Comparison of ENCODE assay signal across 24 cellular contexts in genomic region chr7:158024351-158024715, GRCh38.
"Had no signal": no experiment of that assay in that cellular context is flagged by ENCODE, and none has a peak within 500 bp of the region (broad histone marks: within the 10 kb centered on the region; RNA-seq: fewer than 3 reads in every experiment).

No MANE protein-coding gene starts in this region.

- H3K4me1 Mint-ChIP-seq: activated CD4-positive, alpha-beta T cell treated with anti-CD3 and anti-CD28 coated beads, Interleukin-2, amount 10 ng/mL, durations not matched to agents 24 days and 14 days; activated CD8-positive, alpha-beta memory T cell treated with anti-CD3 and anti-CD28 coated beads, Interleukin-2, amount 10 ng/mL, durations not matched to agents 7 days and 5 days; activated naive CD4-positive, alpha-beta T cell treated with anti-CD3 and anti-CD28 coated beads, Interleukin-2, amount 50 U/mL, for 24 hours had no signal

- H3K27me3 Mint-ChIP-seq: activated CD4-positive, alpha-beta T cell treated with anti-CD3 and anti-CD28 coated beads, Interleukin-2, amount 10 ng/mL, durations not matched to agents 24 days and 14 days; activated CD8-positive, alpha-beta memory T cell treated with anti-CD3 and anti-CD28 coated beads, Interleukin-2, amount 10 ng/mL, durations not matched to agents 7 days and 5 days; activated naive CD4-positive, alpha-beta T cell treated with anti-CD3 and anti-CD28 coated beads, Interleukin-2, amount 50 U/mL, for 24 hours; activated T-cell treated with anti-CD3 and anti-CD28 coated beads, Interleukin-2, amount 50 U/mL, for 24 hours had no signal

- H3K27me3 ChIP-seq: brain microvascular endothelial cell, cardiac muscle cell, MG63 had no signal

- H3K27ac Mint-ChIP-seq: activated CD4-positive, alpha-beta T cell treated with anti-CD3 and anti-CD28 coated beads, Interleukin-2, amount 10 ng/mL, durations not matched to agents 24 days and 14 days; activated CD8-positive, alpha-beta memory T cell treated with anti-CD3 and anti-CD28 coated beads, Interleukin-2, amount 10 ng/mL, durations not matched to agents 7 days and 5 days; activated naive CD4-positive, alpha-beta T cell treated with anti-CD3 and anti-CD28 coated beads, Interleukin-2, amount 50 U/mL, for 24 hours; activated T-cell treated with anti-CD3 and anti-CD28 coated beads, Interleukin-2, amount 50 U/mL, for 24 hours; activated T-helper 1 cell treated with anti-CD3 and anti-CD28 coated beads, Interleukin-12 subunit alpha, Interleukin-12 subunit beta, Interleukin-2, Interleukin-4 antibody, amounts not matched to agents 30 ng/mL and 10 ng/mL and 1 ng/mL, durations not matched to agents 14 hours and 24 hours and 36 hours; T-helper 17 cell; WTC11 had no signal

- ATAC-seq: activated CD8-positive, alpha-beta memory T cell treated with anti-CD3 and anti-CD28 coated beads, Interleukin-2, amount 10 ng/mL, durations not matched to agents 7 days and 5 days; T-helper 17 cell; WTC11 had no signal

- H3K27ac ChIP-seq: brain microvascular endothelial cell, cardiac muscle cell, PC-9 had no signal

- H3K4me3 ChIP-seq: cardiac muscle cell, MG63, PC-9 had no signal

- H3K36me3 ChIP-seq: brain microvascular endothelial cell, cardiac muscle cell, MG63 had no signal

- H3K36me3 Mint-ChIP-seq: activated CD8-positive, alpha-beta memory T cell treated with anti-CD3 and anti-CD28 coated beads, Interleukin-2, amount 10 ng/mL, durations not matched to agents 7 days and 5 days; activated naive CD4-positive, alpha-beta T cell treated with anti-CD3 and anti-CD28 coated beads, Interleukin-2, amount 50 U/mL, for 24 hours had no signal

- H3K4me3 Mint-ChIP-seq: activated CD4-positive, alpha-beta T cell treated with anti-CD3 and anti-CD28 coated beads, Interleukin-2, amount 10 ng/mL, durations not matched to agents 24 days and 14 days; activated CD8-positive, alpha-beta memory T cell treated with anti-CD3 and anti-CD28 coated beads, Interleukin-2, amount 10 ng/mL, durations not matched to agents 7 days and 5 days; activated naive CD4-positive, alpha-beta T cell treated with anti-CD3 and anti-CD28 coated beads, Interleukin-2, amount 50 U/mL, for 24 hours; activated T-cell treated with anti-CD3 and anti-CD28 coated beads, Interleukin-2, amount 50 U/mL, for 24 hours; activated T-helper 1 cell treated with anti-CD3 and anti-CD28 coated beads, Interleukin-12 subunit alpha, Interleukin-12 subunit beta, Interleukin-2, Interleukin-4 antibody, amounts not matched to agents 30 ng/mL and 10 ng/mL and 1 ng/mL, durations not matched to agents 14 hours and 24 hours and 36 hours; T-helper 17 cell; WTC11 had no signal

- H3K9me3 Mint-ChIP-seq: activated CD4-positive, alpha-beta T cell treated with anti-CD3 and anti-CD28 coated beads, Interleukin-2, amount 10 ng/mL, durations not matched to agents 24 days and 14 days; activated naive CD4-positive, alpha-beta T cell treated with anti-CD3 and anti-CD28 coated beads, Interleukin-2, amount 50 U/mL, for 24 hours; activated T-cell treated with anti-CD3 and anti-CD28 coated beads, Interleukin-2, amount 50 U/mL, for 24 hours; activated T-helper 1 cell treated with anti-CD3 and anti-CD28 coated beads, Interleukin-12 subunit alpha, Interleukin-12 subunit beta, Interleukin-2, Interleukin-4 antibody, amounts not matched to agents 30 ng/mL and 10 ng/mL and 1 ng/mL, durations not matched to agents 14 hours and 24 hours and 36 hours had no signal

- FAIRE-seq: astrocyte had no signal

- H3K4me2 ChIP-seq: PC-9 had no signal

- H3K9me3 ChIP-seq: MG63 had no signal

- DNase-seq: activated CD4-positive, alpha-beta T cell treated with anti-CD3 and anti-CD28 coated beads for 1 hour; activated CD4-positive, alpha-beta T cell treated with anti-CD3 and anti-CD28 coated beads, Interleukin-2, amount 10 ng/mL, durations not matched to agents 24 days and 14 days; activated CD4-positive, alpha-beta T cell treated with anti-CD3 and anti-CD28 coated beads, Interleukin-2, amount 50 U/mL, for 48 hours; activated CD8-positive, alpha-beta memory T cell treated with anti-CD3 and anti-CD28 coated beads, Interleukin-2, amount 10 ng/mL, durations not matched to agents 7 days and 5 days; activated effector memory CD4-positive, alpha-beta T cell treated with Interleukin-2 at 50 U/mL for 16 hours; activated naive CD4-positive, alpha-beta T cell; activated T-cell treated with anti-CD3 and anti-CD28 coated beads, Interleukin-2, amount 50 U/mL, for 24 hours; amygdala; brain microvascular endothelial cell; MG63; NCI-H1105 treated with DMSO at 0.1 percent for 48 hours; NCI-H187 treated with DMSO at 0.1 percent for 48 hours; NCI-H2081 treated with DMSO at 0.1 percent for 48 hours; NCI-H446; NCI-H524; PC-9; SIG-M5; T-helper 17 cell; T-helper 9 cell had no signal

- H2AFZ ChIP-seq: PC-9 had no signal
